Comparison of ENCODE assay signal across 8 cellular contexts in the genomic region with DNA sequence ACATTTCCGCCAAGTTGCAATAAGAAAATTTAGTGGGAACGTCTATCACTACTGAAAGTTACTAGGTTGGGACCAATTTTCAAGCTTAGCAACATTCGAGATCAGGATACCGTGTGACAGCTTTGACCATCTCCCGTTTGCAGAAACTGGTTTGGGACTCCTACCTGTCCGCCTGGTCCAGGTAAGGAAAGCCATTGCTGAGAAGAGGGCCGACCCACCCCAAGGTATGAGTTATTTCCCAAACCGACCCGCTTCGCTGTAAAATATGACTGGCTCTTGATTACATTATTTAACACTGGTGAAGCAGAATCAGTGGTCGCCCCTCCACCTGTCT. TPM values are rescaled to one million over a fixed set of nuclear protein-coding genes. Genes with fewer than 3 reads are reported as not detected.
A peak's percentile ranks its signal among the peaks of the same experiment; 100 is the strongest.
DNase-seq lines count a peak whose midpoint lies in the region; TF ChIP-seq lines count a peak whose summit lies in the region.

No MANE protein-coding gene starts in this region.

- peaks cover 3% of the 10 kb centered on the region; the same call in 1 of the 2 replicates for H3K4me1 ChIP-seq in HEK293 (ENCODE audit: control insufficient read depth, insufficient read depth, low read length)
- peaks cover 0 to 4% of the 10 kb centered on the region in 2 donors for H3K4me1 ChIP-seq in breast epithelium
- no peaks in the 10 kb centered on the region for H3K4me1 ChIP-seq in mucosa of stomach (ENCODE audit: control insufficient read depth, insufficient read depth, low read length)

- H3K27me3 ChIP-seq in breast epithelium (no peaks in the 10 kb centered on the region), mucosa of stomach (ENCODE audit: control insufficient read depth, insufficient read depth, low read length) (no peaks in the 10 kb centered on the region)

- POLR2A ChIA-PET in AG04449 (lab: Yijun Ruan, JAX) (interaction anchor here (0.9 kb wide), 1 partner anchor 193 kb away, joined by 3 read pairs; no protein-coding TSS in a partner anchor), HEK293 (lab: Yijun Ruan, JAX) (interaction anchor here (0.6 to 1.4 kb wide), 7 partner anchors 9 to 248 kb away, joined by 3 to 7 read pairs (median 4); no protein-coding TSS in a partner anchor)

- CTCF ChIA-PET in AG04449 (lab: Yijun Ruan, JAX) (interaction anchor here (0.7 to 1.8 kb wide), 4 partner anchors 40 to 203 kb away, joined by 3 to 11 read pairs (median 6); no protein-coding TSS in a partner anchor), HEK293 (lab: Yijun Ruan, JAX) (interaction anchor here (0.6 to 2.1 kb wide), 3 partner anchors 42 to 334 kb away, joined by 3 to 7 read pairs (median 5); no protein-coding TSS in a partner anchor)

- H3K4me3 ChIP-seq in AG04449 (ENCODE audit: low read depth, low read length) (peak overlapping the region; percentile 87), HEK293 (ENCODE audit: low read depth, low read length) (peak overlapping the region; percentile 51), breast epithelium (peak overlapping the region; percentile 54 to 83 (median 79)), mucosa of stomach (ENCODE audit: low read length) (peak overlapping the region; percentile 98)

- H3K36me3 ChIP-seq in HEK293 (ENCODE audit: control insufficient read depth in 2 of 2, insufficient read depth in 1 of 2, low read length in 2 of 2) (peaks cover 0 to under 1% of the 10 kb centered on the region in 2 experiments; a peak in 1 of 3 replicates), breast epithelium (no peaks in the 10 kb centered on the region), mucosa of stomach (ENCODE audit: control insufficient read depth, insufficient read depth, low read length) (no peaks in the 10 kb centered on the region)

- peak overlapping the region; percentile 98 for H3K9ac ChIP-seq in mucosa of stomach (ENCODE audit: low read length)

- H3K9me3 ChIP-seq in HEK293 (ENCODE audit: control insufficient read depth, insufficient read depth, low read depth, low read length) (no peaks in the 10 kb centered on the region), breast epithelium (no peaks in the 10 kb centered on the region), mucosa of stomach (ENCODE audit: control insufficient read depth, low read length) (no peaks in the 10 kb centered on the region)

- DNase-seq in AG04449 (ENCODE audit: low read depth, low spot score), result no peak
- DNase-seq in breast epithelium (ENCODE audit: low spot score in 2 of 2), result no peak
- no peak for DNase-seq in stimulated activated CD4-positive, alpha-beta T cell treated with anti-CD3 and anti-CD28 coated beads, Interleukin-2, amount 100 ng/mL, for 48 hours
- no peak for DNase-seq in NOMO-1 treated with dmso at 0.1 percent for 144 hours (lab: John Stamatoyannopoulos, UW; ENCODE audit: unreplicated experiment)
- DNase-seq in putamen (ENCODE audit: low spot score), result no peak
- DNase-seq in stimulated activated CD4-positive, alpha-beta T cell treated with anti-CD3 and anti-CD28 coated beads, Interleukin-4, amount 100 ng/mL, for 24 hours, result no peak

- intact Hi-C loops in breast epithelium (cut with DNase I; ENCODE audit: low total_unique reads), result no loop called here

- no peak for TF ChIP-seq CTCF in AG04449 (IDR thresholded peaks at IDR 0.05; ENCODE audit: insufficient read depth, low read length, missing control alignments)
- TF ChIP-seq CTCF in HEK293 (tag by site-specific recombination; IDR thresholded peaks at IDR 0.05), result no peak
- TF ChIP-seq CTCF in breast epithelium (IDR thresholded peaks at IDR 0.05), result no peak

- TF ChIP-seq POLR2A in breast epithelium (IDR thresholded peaks at IDR 0.05), result no peak

- H3K27ac ChIP-seq in HEK293 (ENCODE audit: extremely low read depth, low read depth, low read length) (no peak overlapping the region), breast epithelium (peak overlapping the region; percentile 97)

TF ChIP-seq in HEK293, 187 proteins besides CTCF, POLR2A, EP300 and RAD21:
- TF ChIP-seq ZNF10 (tag by site-specific recombination; IDR thresholded peaks at IDR 0.05), result no peak
- no peak for TF ChIP-seq ZNF692 (tag by site-specific recombination; IDR thresholded peaks at IDR 0.05)
- TF ChIP-seq ZNF510 (tag by site-specific recombination; IDR thresholded peaks at IDR 0.05; ENCODE audit: insufficient replicate concordance), result no peak
- no peak for TF ChIP-seq ZNF747 (tag by site-specific recombination; IDR thresholded peaks at IDR 0.05)
- TF ChIP-seq YY2 (tag by site-specific recombination; IDR thresholded peaks at IDR 0.05), result no peak
- no peak for TF ChIP-seq ZNF266 (tag by site-specific recombination; IDR thresholded peaks at IDR 0.05; ENCODE audit: low read depth)
TF ChIP-seq in HEK293: peak in this region for 0.

RNA-seq across cellular contexts. Expression of gene DNAI7, which starts 0.3 kb away (rescaled TPM):
- total RNA-seq in breast epithelium, result 1 to 10 TPM; 1.1 to 4.2 (median 2.0) TPM

RNA-seq across cellular contexts. Expression of gene ETFRF1, which starts 0.3 kb away (rescaled TPM):
- 10 to 100 TPM; 29.5 to 52.4 (median 46.9) TPM for total RNA-seq in breast epithelium

RNA-seq across cellular contexts. Expression of gene KRAS, which starts 56.0 kb away (rescaled TPM):
- 10 to 100 TPM; 10.6 to 15.7 (median 14.3) TPM for total RNA-seq in breast epithelium
